In the genomic region with DNA sequence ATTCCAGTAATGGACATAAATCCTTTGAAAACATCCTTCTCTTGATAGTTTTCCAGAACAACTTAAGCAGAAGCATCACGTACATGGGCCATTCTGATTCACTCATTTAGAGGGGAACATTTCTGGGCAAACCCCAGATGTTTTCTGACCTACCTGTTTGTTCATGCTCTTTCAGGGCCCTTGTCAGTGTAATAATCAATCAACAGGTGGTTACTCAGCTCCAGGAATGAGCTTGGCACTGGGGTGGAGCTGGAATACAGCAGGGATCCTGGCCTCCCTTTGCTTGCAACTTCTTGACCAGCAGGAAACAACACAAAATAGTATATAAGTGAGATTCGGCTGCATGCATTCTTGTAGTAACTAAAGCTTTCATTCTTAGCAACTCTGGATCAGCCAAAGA, we compare ENCODE assay signal across 24 cellular contexts. TPM values are rescaled to one million over a fixed set of nuclear protein-coding genes. Genes with fewer than 3 reads are reported as not detected.
DNase-seq lines count a peak whose midpoint lies in the region; ATAC-seq and TF ChIP-seq lines count a peak whose summit lies in the region.
"Had no signal": no experiment of that assay in that cellular context is flagged by ENCODE, and none has a peak within 500 bp of the region (broad histone marks: within the 10 kb centered on the region; RNA-seq: fewer than 3 reads in every experiment).

No MANE protein-coding gene starts in this region.

- no peak overlapping the region for H3K4me2 ChIP-seq in GM23338
- H3K4me2 ChIP-seq: PC-9 had no signal

- 75% methylated on average over 2 of the region's 2 CpGs for WGBS in right lobe of liver (ENCODE audit: insufficient coverage, low coverage, low lambda C conversion rate, missing lambda C conversion rate)

- peak overlapping the region; percentile 56; the same call in 1 of the 2 replicates for H2AFZ ChIP-seq in GM23338
- H2AFZ ChIP-seq: PC-9 had no signal

- no peak overlapping the region for H3K27ac ChIP-seq in GM23338 (ENCODE audit: low read depth)
- H3K27ac ChIP-seq in RWPE2 (ENCODE audit: poor library complexity, severe bottlenecking) = no peak overlapping the region
- H3K27ac ChIP-seq in right lobe of liver = no peak overlapping the region
- H3K27ac ChIP-seq: BLaER1 treated with 17β-estradiol and CSF1 and Interleukin-3, amounts not matched to agents 10 nM and 100 nM; PC-9 had no signal

- no peaks in the 10 kb centered on the region for H3K27me3 Mint-ChIP-seq in GM23338 (ENCODE audit: insufficient read depth, low read depth, poor library complexity)
- no peaks in the 10 kb centered on the region for H3K27me3 Mint-ChIP-seq in stimulated activated memory B cell treated with anti-CD40 and anti-IgM and Interleukin-4, amounts not matched to agents 10 μg/mL and 1 μg/mL and 100 μg/mL, for 72 hours
- H3K27me3 Mint-ChIP-seq: CD4-positive, alpha-beta T cell had no signal

- H3K9me3 Mint-ChIP-seq in GM23338 = no peaks in the 10 kb centered on the region; the same call in 2 of the 3 replicates
- no peaks in the 10 kb centered on the region for H3K9me3 Mint-ChIP-seq in stimulated activated memory B cell treated with anti-CD40 and anti-IgM and Interleukin-4, amounts not matched to agents 10 μg/mL and 1 μg/mL and 100 μg/mL, for 72 hours
- H3K9me3 Mint-ChIP-seq: CD4-positive, alpha-beta T cell had no signal

- H3K4me1 ChIP-seq in GM23338 (ENCODE audit: insufficient read depth) (peaks cover 3% of the 10 kb centered on the region; the same call in 1 of the 2 replicates), RWPE2 (ENCODE audit: insufficient read depth, poor library complexity, severe bottlenecking) (peaks cover 3% of the 10 kb centered on the region), right lobe of liver (no peaks in the 10 kb centered on the region)

- H3F3A ChIP-seq in GM23338 (replicated peaks; ENCODE audit: low read depth) = no peaks in the 10 kb centered on the region

- H4K20me1 ChIP-seq in GM23338 (replicated peaks; ENCODE audit: insufficient read depth) = no peaks in the 10 kb centered on the region
- H4K20me1 ChIP-seq: BLaER1 treated with 17β-estradiol and CSF1 and Interleukin-3, amounts not matched to agents 10 nM and 100 nM had no signal

- no peak for ATAC-seq in GM23338
- peak; percentile 42; the same call in 1 of the 3 replicates for ATAC-seq in RWPE2 (ENCODE audit: low read depth)
- no peak for ATAC-seq in stimulated activated memory B cell treated with anti-CD40 and anti-IgM and Interleukin-4, amounts not matched to agents 10 μg/mL and 1 μg/mL and 100 μg/mL, for 72 hours
- ATAC-seq in right lobe of liver = no peak
- ATAC-seq: HepG2 had no signal

- no peaks in the 10 kb centered on the region for H3K36me3 ChIP-seq in GM23338 (ENCODE audit: insufficient read depth)
- H3K36me3 ChIP-seq in RWPE2 (ENCODE audit: low read depth) = no peaks in the 10 kb centered on the region
- H3K36me3 ChIP-seq in right lobe of liver = no peaks in the 10 kb centered on the region
- H3K36me3 ChIP-seq: BLaER1 treated with 17β-estradiol and CSF1 and Interleukin-3, amounts not matched to agents 10 nM and 100 nM had no signal

- DNase-seq in GM23338 (ENCODE audit: low spot score) (no peak), RWPE2 (ENCODE audit: low spot score) (no peak), kidney tubule cell (ENCODE audit: low spot score) (peak; percentile 28), right lobe of liver (no peak), SKM-1 (lab: John Stamatoyannopoulos, UW; ENCODE audit: unreplicated experiment) (no peak)
- no peak for DNase-seq in stimulated activated CD4-positive, alpha-beta T cell treated with anti-CD3 and anti-CD28 coated beads, Interleukin-4, amount 100 ng/mL, for 24 hours
- DNase-seq: AML-193; CD4-positive, alpha-beta T cell; DMS53; GOT3; HCEC 1CT; Karpas-422; NCI-H1105; NCI-H146; NCI-H2029 treated with DMSO at 0.1 percent for 48 hours; NCI-H446 treated with DMSO at 0.1 percent for 48 hours; NCI-H526; NCI-H82; NK-92 treated with Interleukin-12 subunit alpha and Interleukin-12 subunit beta, amount 100 ng/mL, for 24 hours; PC-9; SHP77 had no signal

- no peaks in the 10 kb centered on the region for H3K9me3 ChIP-seq in RWPE2 (ENCODE audit: severe bottlenecking)
- H3K9me3 ChIP-seq in right lobe of liver = no peaks in the 10 kb centered on the region
- H3K9me3 ChIP-seq: BLaER1 treated with 17β-estradiol and CSF1 and Interleukin-3, amounts not matched to agents 10 nM and 100 nM had no signal

- TF ChIP-seq POLR2A in right lobe of liver (IDR thresholded peaks at IDR 0.05) = no peak

- no peaks in the 10 kb centered on the region for H3K27me3 ChIP-seq in GM23338 (ENCODE audit: insufficient read depth)
- no peaks in the 10 kb centered on the region for H3K27me3 ChIP-seq in RWPE2 (ENCODE audit: insufficient read depth, poor library complexity, severe bottlenecking)
- H3K27me3 ChIP-seq in right lobe of liver = no peaks in the 10 kb centered on the region
- H3K27me3 ChIP-seq: BLaER1 treated with 17β-estradiol and CSF1 and Interleukin-3, amounts not matched to agents 10 nM and 100 nM had no signal

- H3K4me3 ChIP-seq in GM23338 (no peak overlapping the region), RWPE2 (ENCODE audit: severe bottlenecking) (no peak overlapping the region), right lobe of liver (no peak overlapping the region)
- H3K4me3 ChIP-seq: BLaER1 treated with 17β-estradiol and CSF1 and Interleukin-3, amounts not matched to agents 10 nM and 100 nM; PC-9 had no signal

- intact Hi-C loops in right lobe of liver (cut with DNase I) = no loop called here

- H3K4me1 Mint-ChIP-seq in GM23338 = peaks cover 5% of the 10 kb centered on the region
- peaks cover 9% of the 10 kb centered on the region for H3K4me1 Mint-ChIP-seq in stimulated activated memory B cell treated with anti-CD40 and anti-IgM and Interleukin-4, amounts not matched to agents 10 μg/mL and 1 μg/mL and 100 μg/mL, for 72 hours

- H3K9me2 ChIP-seq in GM23338 (ENCODE audit: insufficient read depth) = no peaks in the 10 kb centered on the region

- H3K36me3 Mint-ChIP-seq in GM23338 (ENCODE audit: low read depth) = no peaks in the 10 kb centered on the region
- H3K36me3 Mint-ChIP-seq in stimulated activated memory B cell treated with anti-CD40 and anti-IgM and Interleukin-4, amounts not matched to agents 10 μg/mL and 1 μg/mL and 100 μg/mL, for 72 hours = no peaks in the 10 kb centered on the region

- no peaks in the 10 kb centered on the region for H3K79me2 ChIP-seq in GM23338 (replicated peaks; ENCODE audit: insufficient read depth)

- no peak overlapping the region for H3K27ac Mint-ChIP-seq in GM23338
- peak overlapping the region; percentile 45 for H3K27ac Mint-ChIP-seq in stimulated activated memory B cell treated with anti-CD40 and anti-IgM and Interleukin-4, amounts not matched to agents 10 μg/mL and 1 μg/mL and 100 μg/mL, for 72 hours
- H3K27ac Mint-ChIP-seq: CD4-positive, alpha-beta T cell had no signal

- H3K4me3 Mint-ChIP-seq in GM23338 = no peak overlapping the region
- no peak overlapping the region for H3K4me3 Mint-ChIP-seq in stimulated activated memory B cell treated with anti-CD40 and anti-IgM and Interleukin-4, amounts not matched to agents 10 μg/mL and 1 μg/mL and 100 μg/mL, for 72 hours
- H3K4me3 Mint-ChIP-seq: CD4-positive, alpha-beta T cell had no signal

- TF ChIP-seq CTCF in GM23338 (conservative IDR thresholded peaks at IDR 0.05; ENCODE audit: low read depth in 2 of 2) = no peak
- TF ChIP-seq CTCF in RWPE2 (IDR thresholded peaks at IDR 0.05; ENCODE audit: poor library complexity, severe bottlenecking) = no peak
- TF ChIP-seq CTCF in right lobe of liver (IDR thresholded peaks at IDR 0.05) = no peak

TF ChIP-seq in GM23338, 12 proteins besides CTCF, POLR2A, EP300 and RAD21:
- no peak for TF ChIP-seq REST (IDR thresholded peaks at IDR 0.05; ENCODE audit: unreplicated experiment)
TF ChIP-seq in GM23338: peak in this region for 0.

RNA-seq across cellular contexts. Expression of gene UBE2E1, which starts 9.2 kb away (rescaled TPM):
- total RNA-seq in GM23338 (2014; rRNA removed; shearing (Covaris generic)) = 113 and 120 TPM in 2 replicates
- 39.9 and 41.5 TPM in 2 replicates for polyA plus RNA-seq in GM23338 (2016; fragmentation: Nextera tagmentation; extraction: Ambion mirVana)
- 10 to 100 TPM; 20.8 to 40.4 (median 29.7) TPM for total RNA-seq in right lobe of liver
